ENCODE assay signal across 8 cellular contexts in the genomic region with DNA sequence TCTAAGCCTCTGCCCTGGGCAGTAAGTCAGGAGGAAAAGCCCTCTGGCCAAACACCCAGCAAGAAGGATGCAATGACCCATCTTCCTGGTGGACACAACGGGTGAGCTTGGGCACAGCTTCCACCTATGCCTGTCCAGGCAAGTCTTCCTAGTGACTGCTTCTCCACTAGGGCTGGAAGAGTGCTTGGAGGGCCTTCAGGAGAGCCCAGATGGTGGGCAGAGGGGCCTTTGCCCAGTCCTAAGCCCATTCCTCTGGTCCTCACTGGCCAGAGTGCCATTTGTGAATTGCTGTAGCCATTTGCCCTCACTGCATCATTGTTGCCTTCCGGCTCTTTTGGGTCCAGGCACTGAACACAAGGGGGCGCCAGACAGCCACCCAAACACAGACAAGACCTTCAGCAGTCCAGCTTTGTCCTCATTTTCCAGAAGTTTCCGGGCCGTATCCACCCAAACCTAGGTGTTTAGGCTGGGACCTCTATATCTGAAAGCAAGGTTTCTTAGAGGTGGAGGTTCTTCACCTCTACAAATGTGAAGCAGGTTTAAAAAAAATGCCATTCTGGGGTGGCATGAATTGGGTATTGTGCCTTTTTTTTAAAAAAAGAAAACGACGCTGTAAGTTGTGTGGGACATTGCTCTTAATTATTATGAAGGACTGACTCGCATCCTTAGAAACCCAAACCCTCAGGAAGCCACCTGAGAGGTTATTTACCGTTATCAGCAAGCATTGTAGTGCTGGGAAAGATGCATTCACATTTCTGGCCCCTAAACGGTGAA. TPM values are rescaled to one million over a fixed set of nuclear protein-coding genes. Genes with fewer than 3 reads are reported as not detected.
DNase-seq lines count a peak whose midpoint lies in the region; ATAC-seq, FAIRE-seq and TF ChIP-seq lines count a peak whose summit lies in the region.
"Had no signal": no experiment of that assay in that cellular context is flagged by ENCODE, and none has a peak within 500 bp of the region (broad histone marks: within the 10 kb centered on the region; RNA-seq: fewer than 3 reads in every experiment).

No MANE protein-coding gene starts in this region.

- H3K27me3 ChIP-seq in PC-9 (ENCODE audit: insufficient read depth, low read depth) (no peaks in the 10 kb centered on the region), fibroblast of lung (ENCODE audit: control insufficient read depth, insufficient read depth, low read length) (no peaks in the 10 kb centered on the region)

- H3K27ac Mint-ChIP-seq in nephron progenitor cell = no peak overlapping the region

- no peaks in the 10 kb centered on the region; the same call in 1 of the 2 replicates for H4K20me1 ChIP-seq in PC-9 (ENCODE audit: insufficient read depth)
- H4K20me1 ChIP-seq in fibroblast of lung (ENCODE audit: control insufficient read depth, extremely low read depth, insufficient read depth, low read length) = no peaks in the 10 kb centered on the region

- intact Hi-C loops in PC-9 (cut with micrococcal nuclease; ENCODE audit: unreplicated experiment) = loop anchor here (1.0 to 5.0 kb wide), 5 partner anchors 45 to 168 kb away; no protein-coding TSS in a partner anchor

- CTCF ChIA-PET in PC-9 (lab: Charles Lee) = interaction anchor here (0.7 to 1.7 kb wide), 8 partner anchors 8 to 134 kb away, joined by 3 to 6 read pairs (median 3); no protein-coding TSS in a partner anchor

- H3K36me3 ChIP-seq in PC-9 (ENCODE audit: low read depth) = no peaks in the 10 kb centered on the region
- no peaks in the 10 kb centered on the region for H3K36me3 ChIP-seq in fibroblast of lung (ENCODE audit: control insufficient read depth, insufficient read depth, low read length)

- 0 out of 2 replicates have a peak, but pooled peaks cover 4% of the 10 kb centered on the region for H3K4me1 ChIP-seq in PC-9 (replicated peaks; ENCODE audit: insufficient read depth)
- H3K4me1 ChIP-seq in fibroblast of lung (ENCODE audit: control insufficient read depth, extremely low read depth, insufficient read depth, low read length) = no peaks in the 10 kb centered on the region

- peaks cover 3% of the 10 kb centered on the region; the same call in 1 of the 2 replicates for H3F3A ChIP-seq in PC-9 (ENCODE audit: insufficient read depth, low read depth)

- peak; percentile 97 for TF ChIP-seq CTCF in PC-9 (conservative IDR thresholded peaks at IDR 0.05)
- peak; percentile 95 to 96 for TF ChIP-seq CTCF in fibroblast of lung (conservative IDR thresholded peaks at IDR 0.05 in 1 of 2, IDR thresholded peaks at IDR 0.05 in 1 of 2; ENCODE audit: low read depth in 1 of 2, low read length in 2 of 2)
- TF ChIP-seq CTCF in nephron progenitor cell (IDR thresholded peaks at IDR 0.05) = peak; percentile 80

- no peaks in the 10 kb centered on the region for H3K9me2 ChIP-seq in PC-9 (ENCODE audit: insufficient read depth)

- H3K36me3 Mint-ChIP-seq in nephron progenitor cell (ENCODE audit: low read depth) = peaks cover 94% of the 10 kb centered on the region

- peaks cover 65% of the 10 kb centered on the region for H3K4me1 Mint-ChIP-seq in nephron progenitor cell

- BruUV-seq in PC-9 (replicated peaks; lab: Mats Ljungman, UMichigan) = no TSS peak

- H3K4me3 ChIP-seq in PC-9 (no peak overlapping the region), fibroblast of lung (replicated peaks in 1 of 4; ENCODE audit: control extremely low read depth in 1 of 4, insufficient read depth in 1 of 4, low read depth in 3 of 4, low read length in 4 of 4) (no peak overlapping the region)
- H3K4me3 ChIP-seq: skin epidermis had no signal

- H3K9me3 ChIP-seq in PC-9 (ENCODE audit: insufficient read depth, low read depth) (no peaks in the 10 kb centered on the region), fibroblast of lung (ENCODE audit: control insufficient read depth, insufficient read depth, low read depth, low read length) (no peaks in the 10 kb centered on the region)

- TF ChIP-seq POLR2A in GM12892 (IDR thresholded peaks at IDR 0.05; ENCODE audit: low read depth, low read length) = no peak

- H3K4me3 Mint-ChIP-seq in nephron progenitor cell = no peak overlapping the region

- no peaks in the 10 kb centered on the region for H3K9me3 Mint-ChIP-seq in nephron progenitor cell

- H3K27me3 Mint-ChIP-seq in nephron progenitor cell (ENCODE audit: low read depth, poor library complexity) = peaks cover 11% of the 10 kb centered on the region

- ATAC-seq in stimulated activated naive CD8-positive, alpha-beta T cell treated with anti-CD3 and anti-CD28 coated beads, Interleukin-15, Interleukin-2, amounts not matched to agents 100 U/mL and 50 U/mL, for 24 hours = peak; percentile 44

- H3K9ac ChIP-seq in fibroblast of lung (ENCODE audit: insufficient read depth, low read length) = no peak overlapping the region

- peaks cover 14% of the 10 kb centered on the region for H3K79me2 ChIP-seq in PC-9 (ENCODE audit: low read depth)
- H3K79me2 ChIP-seq in fibroblast of lung (ENCODE audit: control insufficient read depth, insufficient read depth, low read length) = no peaks in the 10 kb centered on the region

- H3K27ac ChIP-seq in PC-9 (no peak overlapping the region), fibroblast of lung (ENCODE audit: insufficient read depth, low read length) (no peak overlapping the region)
- H3K27ac ChIP-seq: skin epidermis had no signal

- POLR2A ChIA-PET in PC-9 (lab: Charles Lee; ENCODE audit: unreplicated experiment) = interaction anchor here (0.6 to 0.7 kb wide), 2 partner anchors 13 to 32 kb away, joined by 3 to 19 read pairs; no protein-coding TSS in a partner anchor

- DNase-seq in GM12892 (ENCODE audit: insufficient read length) = peak; percentile 60
- DNase-seq in HTR-8/SVneo (ENCODE audit: insufficient read length, low spot score) = peak; percentile 77
- peak in 1 of 2 experiments; percentile 73 for DNase-seq in PC-9
- peak; percentile 86 to 87 for DNase-seq in activated T-cell treated with anti-CD3 and anti-CD28 coated beads, Interleukin-2, amount 50 U/mL, for 48 hours
- peak; percentile 68 to 83 for DNase-seq in fibroblast of lung (ENCODE audit: low read depth in 2 of 2)
- peak; percentile 77 for DNase-seq in nephron progenitor cell
- DNase-seq in stimulated activated naive CD8-positive, alpha-beta T cell treated with anti-CD3 and anti-CD28 coated beads, Interleukin-15, Interleukin-2, amounts not matched to agents 100 U/mL and 50 U/mL, for 24 hours = peak; percentile 81

- no peak overlapping the region for H2AFZ ChIP-seq in PC-9
- peak overlapping the region; percentile 61 for H2AFZ ChIP-seq in fibroblast of lung (ENCODE audit: low read length)

- H3K4me2 ChIP-seq in PC-9 = no peak overlapping the region
- no peak overlapping the region for H3K4me2 ChIP-seq in fibroblast of lung (ENCODE audit: extremely low read depth, insufficient read depth, low read length)

- FAIRE-seq in GM12892 (lab: Jason Lieb, UNC) (peak; percentile 69), HTR-8/SVneo (lab: Jason Lieb, UNC) (no peak)

RNA-seq across cellular contexts. Expression of a gene that starts 29.5 kb away (rescaled TPM):
- 1.8 TPM for polyA plus RNA-seq in GM12892 (2012; ENCODE audit: missing spikeins)
- total RNA-seq in PC-9 (2021) = 5.8 and 6.4 TPM in 2 replicates
- total RNA-seq in fibroblast of lung = 0.50 and 0.51 TPM in 2 replicates
- polyA plus RNA-seq in fibroblast of lung = 0.26 and 0.28 TPM in 2 replicates
- polyA plus RNA-seq in fibroblast of lung (2012) = 0.63 and 1.9 TPM in 2 replicates
- 0.52 and 2.3 TPM in 2 replicates for polyA minus RNA-seq in fibroblast of lung (ENCODE audit: low replicate concordance)
